8 cellular contexts compared by ENCODE assay signal in the genomic region with DNA sequence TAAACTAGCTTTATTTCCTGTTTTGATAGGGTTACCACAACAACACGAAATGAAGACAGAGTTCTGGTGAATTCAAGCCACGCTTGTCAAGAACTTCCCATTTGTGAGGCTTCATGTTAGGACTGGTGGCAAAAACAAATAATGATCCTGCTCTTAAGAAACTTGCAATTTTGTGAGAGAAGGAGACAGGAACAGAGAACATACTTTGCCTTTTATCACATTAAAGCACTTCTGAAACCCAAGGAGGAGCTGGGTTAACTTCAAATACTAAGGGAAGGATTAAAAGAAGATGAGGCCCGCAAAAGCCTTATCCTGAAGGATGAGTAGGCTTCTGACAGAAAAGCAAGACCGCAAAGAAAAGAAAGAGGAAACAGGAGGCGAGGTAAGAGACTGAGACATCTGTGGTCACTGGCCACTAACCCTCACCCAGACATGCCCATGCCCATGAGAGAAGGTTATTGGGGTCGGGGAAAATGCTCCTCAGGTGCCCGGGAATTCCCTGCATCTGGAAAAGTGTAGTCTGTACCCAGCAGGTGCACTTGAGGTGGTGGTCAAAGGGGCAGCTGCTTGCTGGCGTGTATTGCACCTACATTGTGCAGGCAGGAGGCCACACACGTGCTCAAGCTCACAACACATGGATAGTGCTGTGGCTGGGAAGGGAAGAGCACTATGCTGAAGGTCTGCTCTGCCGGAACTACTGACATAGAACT. TPM values are rescaled to one million over a fixed set of nuclear protein-coding genes. Genes with fewer than 3 reads are reported as not detected.
DNase-seq lines count a peak whose midpoint lies in the region; ATAC-seq lines count a peak whose summit lies in the region.

No MANE protein-coding gene starts in this region.

- DNase-seq in NCI-H2196 (lab: John Stamatoyannopoulos, UW; ENCODE audit: unreplicated experiment), result peak; percentile 7
- DNase-seq in NCI-H2196 treated with DMSO at 0.1 percent for 48 hours (lab: John Stamatoyannopoulos, UW; ENCODE audit: unreplicated experiment), result no peak
- peak; percentile 95 to 97 for DNase-seq in Kasumi-1 (lab: John Stamatoyannopoulos, UW)
- DNase-seq in activated CD4-positive, alpha-beta memory T cell treated with anti-CD3 and anti-CD28 coated beads, Interleukin-2, amount 10 ng/mL, durations not matched to agents 7 days and 5 days, result peak; percentile 34
- peak; percentile 84 for DNase-seq in fibroblast of the conjunctiva (ENCODE audit: low read depth)
- DNase-seq in pulmonary artery endothelial cell (ENCODE audit: low read depth, low spot score), result peak; percentile 92
- DNase-seq in islet precursor cell, result no peak

- H3K9me3 Mint-ChIP-seq in activated CD4-positive, alpha-beta memory T cell treated with anti-CD3 and anti-CD28 coated beads, Interleukin-2, amount 10 ng/mL, durations not matched to agents 7 days and 5 days, result no peaks in the 10 kb centered on the region

- peak overlapping the region; percentile 36 for H3K4me3 Mint-ChIP-seq in activated CD4-positive, alpha-beta memory T cell treated with anti-CD3 and anti-CD28 coated beads, Interleukin-2, amount 10 ng/mL, durations not matched to agents 7 days and 5 days

- POLR2A ChIA-PET in activated CD4-positive, alpha-beta memory T cell treated with anti-CD3 and anti-CD28 coated beads, Interleukin-2, amount 10 ng/mL, durations not matched to agents 7 days and 5 days (lab: Charles Lee), result interaction anchor here (0.8 to 1.2 kb wide), 4 partner anchors 9 to 60 kb away, joined by 3 to 6 read pairs (median 4); partner anchors contain the start of gene MAPK1

- H3K4me1 Mint-ChIP-seq in activated CD4-positive, alpha-beta memory T cell treated with anti-CD3 and anti-CD28 coated beads, Interleukin-2, amount 10 ng/mL, durations not matched to agents 7 days and 5 days, result peaks cover 40% of the 10 kb centered on the region

- CTCF ChIA-PET in activated CD4-positive, alpha-beta memory T cell treated with anti-CD3 and anti-CD28 coated beads, Interleukin-2, amount 10 ng/mL, durations not matched to agents 7 days and 5 days (lab: Charles Lee), result interaction anchor here (1.2 kb wide), 1 partner anchor 22 kb away, joined by 4 read pairs; no protein-coding TSS in a partner anchor

- no peak for ATAC-seq in GM19324 (IDR thresholded peaks at IDR 0.05; ENCODE audit: low FRiP score, unreplicated experiment)

- peaks cover 20% of the 10 kb centered on the region for H3K36me3 Mint-ChIP-seq in activated CD4-positive, alpha-beta memory T cell treated with anti-CD3 and anti-CD28 coated beads, Interleukin-2, amount 10 ng/mL, durations not matched to agents 7 days and 5 days (ENCODE audit: low read depth)

- H3K27me3 Mint-ChIP-seq in activated CD4-positive, alpha-beta memory T cell treated with anti-CD3 and anti-CD28 coated beads, Interleukin-2, amount 10 ng/mL, durations not matched to agents 7 days and 5 days, result no peaks in the 10 kb centered on the region

- peak overlapping the region; percentile 78 for H3K27ac Mint-ChIP-seq in activated CD4-positive, alpha-beta memory T cell treated with anti-CD3 and anti-CD28 coated beads, Interleukin-2, amount 10 ng/mL, durations not matched to agents 7 days and 5 days

RNA-seq across cellular contexts. Expression of gene MAPK1, which starts 50.5 kb away (rescaled TPM):
- 10 to 100 TPM; 97.6 to 99.5 TPM for total RNA-seq in activated CD4-positive, alpha-beta memory T cell treated with anti-CD3 and anti-CD28 coated beads, Interleukin-2, amount 10 ng/mL, durations not matched to agents 7 days and 5 days
- 74.7 and 113 TPM in 2 replicates for total RNA-seq in pulmonary artery endothelial cell

Comparison
In these comparisons a context has a peak if more than half of its experiments do, and no peak if none do; other contexts are left out.
1. DNase-seq: peak in NCI-H2196 (single experiment), Kasumi-1 (2 of 2), activated CD4-positive, alpha-beta memory T cell treated with anti-CD3 and anti-CD28 coated beads, Interleukin-2, amount 10 ng/mL, durations not matched to agents 7 days and 5 days (single experiment), fibroblast of the conjunctiva (single experiment) and pulmonary artery endothelial cell (single experiment); none in NCI-H2196 treated with DMSO at 0.1 percent for 48 hours (single experiment) and islet precursor cell (single experiment).